In genomic region chr1:164733070-164733469, GRCh38 we compare ENCODE assay signal across 15 cellular contexts.
A peak's percentile ranks its signal among the peaks of the same experiment; 100 is the strongest.
DNase-seq lines count a peak whose midpoint lies in the region; ATAC-seq, FAIRE-seq and TF ChIP-seq lines count a peak whose summit lies in the region.
"Had no signal": no experiment of that assay in that cellular context is flagged by ENCODE, and none has a peak within 500 bp of the region (broad histone marks: within the 10 kb centered on the region; RNA-seq: fewer than 3 reads in every experiment).

No MANE protein-coding gene starts in this region.

- H3K27me3 ChIP-seq in bronchial epithelial cell (ENCODE audit: control insufficient read depth, insufficient read depth, low read length): no peaks in the 10 kb centered on the region
- H3K27me3 ChIP-seq in mesenchymal stem cell (ENCODE audit: control insufficient read depth in 1 of 2, insufficient read depth in 1 of 2, low read length in 2 of 2): no peaks in the 10 kb centered on the region
- H3K27me3 ChIP-seq: esophagus muscularis mucosa had no signal

- H4K91ac ChIP-seq in mesenchymal stem cell (ENCODE audit: low read length): no peak overlapping the region

- H2AFZ ChIP-seq in mesenchymal stem cell (ENCODE audit: low read depth, low read length): no peak overlapping the region

- H3K4me2 ChIP-seq in mesenchymal stem cell (ENCODE audit: low read length, poor library complexity, severe bottlenecking): no peak overlapping the region

- no peak overlapping the region for H2BK5ac ChIP-seq in mesenchymal stem cell (ENCODE audit: low read depth, low read length, poor library complexity, severe bottlenecking)

- peak overlapping the region; percentile 73 for H4K8ac ChIP-seq in mesenchymal stem cell (ENCODE audit: low read length)

- DNase-seq in AG10803 (ENCODE audit: low read depth) (peak; percentile 63), LHCN-M2 (ENCODE audit: low read depth) (peak; percentile 65), bronchial epithelial cell (ENCODE audit: low read depth) (peak; percentile 79), mesenchymal stem cell (peak; percentile 72), NCI-H1417 treated with DMSO at 0.1 percent for 48 hours (lab: John Stamatoyannopoulos, UW) (no peak), COLO668 (lab: John Stamatoyannopoulos, UW; ENCODE audit: unreplicated experiment) (no peak), NCI-H526 (lab: John Stamatoyannopoulos, UW) (no peak)
- DNase-seq: activated CD4-positive, alpha-beta memory T cell treated with anti-CD3 and anti-CD28 coated beads for 36 hours; anterior cingulate cortex; natural killer cell; retina; stimulated activated CD4-positive, alpha-beta T cell treated with anti-CD3 and anti-CD28 coated beads, Interleukin-2, amount 100 ng/mL, for 24 hours had no signal

- TF ChIP-seq CTCF in AG10803 (conservative IDR thresholded peaks at IDR 0.05; ENCODE audit: low read length) (no peak), bronchial epithelial cell (IDR thresholded peaks at IDR 0.05; ENCODE audit: insufficient read depth, low read length, severe bottlenecking) (no peak)

- no peak overlapping the region for H3K4me3 ChIP-seq in AG10803 (ENCODE audit: low read length)
- H3K4me3 ChIP-seq in bronchial epithelial cell (ENCODE audit: low read depth, low read length): no peak overlapping the region
- H3K4me3 ChIP-seq in mesenchymal stem cell (ENCODE audit: insufficient read depth in 1 of 2, low read depth in 1 of 2, low read length in 2 of 2): no peak overlapping the region
- H3K4me3 ChIP-seq: esophagus muscularis mucosa, SK-N-MC had no signal

- H2AK5ac ChIP-seq in mesenchymal stem cell (ENCODE audit: low read length, severe bottlenecking): no peak overlapping the region

- H3K9me3 ChIP-seq in mesenchymal stem cell (ENCODE audit: control insufficient read depth, low read length): no peaks in the 10 kb centered on the region
- H3K9me3 ChIP-seq: esophagus muscularis mucosa had no signal

- no peak overlapping the region for H3K27ac ChIP-seq in mesenchymal stem cell (ENCODE audit: low read length, poor library complexity, severe bottlenecking)
- H3K27ac ChIP-seq: esophagus muscularis mucosa, SK-N-MC had no signal

- H2BK12ac ChIP-seq in mesenchymal stem cell (ENCODE audit: low read length in 2 of 2): no peak overlapping the region

- H2BK120ac ChIP-seq in mesenchymal stem cell (ENCODE audit: low read depth, low read length): no peak overlapping the region

- FAIRE-seq in bronchial epithelial cell (lab: Jason Lieb, UNC): no peak

- no peak overlapping the region for H3K14ac ChIP-seq in mesenchymal stem cell (ENCODE audit: low read length in 2 of 2)

- 65% methylated on average over 3 of the region's 3 CpGs for WGBS in mesenchymal stem cell

- H2BK15ac ChIP-seq in mesenchymal stem cell (ENCODE audit: low read depth, poor library complexity, severe bottlenecking): no peak overlapping the region

- ATAC-seq in HG03520 (IDR thresholded peaks at IDR 0.05; ENCODE audit: unreplicated experiment): no peak
- ATAC-seq: natural killer cell had no signal

- no peaks in the 10 kb centered on the region for H3K79me1 ChIP-seq in mesenchymal stem cell (replicated peaks; ENCODE audit: low read length, poor library complexity, severe bottlenecking)

- H3K9ac ChIP-seq in mesenchymal stem cell (ENCODE audit: low read length): no peak overlapping the region

- no peaks in the 10 kb centered on the region for H3K4me1 ChIP-seq in mesenchymal stem cell (ENCODE audit: control insufficient read depth, insufficient read depth, low read depth, low read length)

- H3K18ac ChIP-seq in mesenchymal stem cell (ENCODE audit: low read depth in 1 of 2, low read length in 2 of 2): peak overlapping the region in 1 of 2 experiments; percentile 55

- H3K4ac ChIP-seq in mesenchymal stem cell (ENCODE audit: low read depth in 1 of 2, low read length in 2 of 2): no peak overlapping the region

- no peak overlapping the region for H3K23ac ChIP-seq in mesenchymal stem cell (ENCODE audit: low read length in 2 of 2)

- H3K36me3 ChIP-seq in bronchial epithelial cell (ENCODE audit: control insufficient read depth, insufficient read depth, low read length) (no peaks in the 10 kb centered on the region), mesenchymal stem cell (ENCODE audit: control insufficient read depth in 1 of 2, insufficient read depth in 2 of 2, low read depth in 1 of 2, low read length in 2 of 2) (peaks cover 0 to 3% of the 10 kb centered on the region in 2 experiments)
- H3K36me3 ChIP-seq: esophagus muscularis mucosa had no signal

Comparison
In these comparisons a context has a peak if more than half of its experiments do, and no peak if none do; other contexts are left out.
1. DNase-seq: peak in AG10803 (single experiment), LHCN-M2 (single experiment), bronchial epithelial cell (single experiment) and mesenchymal stem cell (single experiment); none in NCI-H1417 treated with DMSO at 0.1 percent for 48 hours (single experiment), COLO668 (single experiment) and NCI-H526 (0 of 2).